ENCODE assay signal across 8 cellular contexts in genomic region chr3:52721002-52721741, GRCh38. TPM values are rescaled to one million over a fixed set of nuclear protein-coding genes. Genes with fewer than 3 reads are reported as not detected.
DNase-seq lines count a peak whose midpoint lies in the region; ATAC-seq and TF ChIP-seq lines count a peak whose summit lies in the region.

No MANE protein-coding gene starts in this region.

- intact Hi-C loops in left ventricle myocardium superior (cut with micrococcal nuclease) (no loop called here), right cardiac atrium (cut with DNase I) (no loop called here)

- DNase-seq in left ventricle myocardium superior (no peak), right cardiac atrium (no peak), cardiac fibroblast (ENCODE audit: low read depth in 2 of 2) (peak; percentile 13), upper lobe of left lung (no peak), HK-2 (ENCODE audit: unreplicated experiment) (no peak), MG63 (no peak), NCI-H524 treated with DMSO at 0.1 percent for 48 hours (lab: John Stamatoyannopoulos, UW) (no peak)

- no peak for TF ChIP-seq POLR2A in upper lobe of left lung (IDR thresholded peaks at IDR 0.05)

- no peaks in the 10 kb centered on the region for H4K20me1 ChIP-seq in Loucy (ENCODE audit: insufficient read depth, low read length, poor library complexity, severe bottlenecking)

- H3K4me1 ChIP-seq in right cardiac atrium (ENCODE audit: control insufficient read depth, insufficient read depth, low read length) (no peaks in the 10 kb centered on the region), Loucy (ENCODE audit: insufficient read depth, low read length, poor library complexity, severe bottlenecking) (peaks cover 23% of the 10 kb centered on the region), upper lobe of left lung (peaks cover 0 to 17% (median 13%) of the 10 kb centered on the region in 4 donors)

- H3K27ac ChIP-seq in right cardiac atrium (ENCODE audit: low read length) (no peak overlapping the region), upper lobe of left lung (peak overlapping the region in 1 of 4 donors; percentile 13)

- TF ChIP-seq CTCF in Loucy (conservative IDR thresholded peaks at IDR 0.05; ENCODE audit: low read length) (no peak), cardiac fibroblast (IDR thresholded peaks at IDR 0.05; ENCODE audit: low read depth, low read length) (no peak), upper lobe of left lung (IDR thresholded peaks at IDR 0.05) (no peak)

- peak; percentile 33 for ATAC-seq in left ventricle myocardium superior
- no peak for ATAC-seq in right cardiac atrium
- peak; percentile 58 to 66 for ATAC-seq in upper lobe of left lung (ENCODE audit: low FRiP score in 2 of 2)

- H3F3A ChIP-seq in Loucy (ENCODE audit: low read depth), result peaks cover 8% of the 10 kb centered on the region

- no peak overlapping the region for H2AFZ ChIP-seq in Loucy (ENCODE audit: low read length)

- H3K36me3 ChIP-seq in Loucy (ENCODE audit: insufficient read depth, low read length) (no peaks in the 10 kb centered on the region), upper lobe of left lung (peaks cover 0 to 3% (median 0%) of the 10 kb centered on the region in 4 donors), MG63 (0 out of 2 replicates have a peak, but pooled peaks cover 2% of the 10 kb centered on the region)

- TF ChIP-seq EP300 in upper lobe of left lung (IDR thresholded peaks at IDR 0.05), result no peak

- no peaks in the 10 kb centered on the region for H3K9me2 ChIP-seq in Loucy (replicated peaks; ENCODE audit: low read depth, low read length)

- no peak overlapping the region for H3K4me3 ChIP-seq in right cardiac atrium (ENCODE audit: low read length)
- no peak overlapping the region for H3K4me3 ChIP-seq in Loucy (ENCODE audit: low read length, poor library complexity, severe bottlenecking)
- H3K4me3 ChIP-seq in cardiac fibroblast (replicated peaks in 1 of 2; ENCODE audit: low read depth in 2 of 2, low read length in 2 of 2), result no peak overlapping the region
- no peak overlapping the region for H3K4me3 ChIP-seq in upper lobe of left lung
- no peak overlapping the region for H3K4me3 ChIP-seq in MG63

- H3K4me2 ChIP-seq in Loucy (ENCODE audit: low read depth, low read length, poor library complexity, severe bottlenecking), result peak overlapping the region; percentile 62

- WGBS in right cardiac atrium, result 88% methylated on average over 6 of the region's 6 CpGs
- WGBS in upper lobe of left lung, 2 donors, result 66% methylated on average over 6 of the region's 6 CpGs

- H3K27me3 ChIP-seq in right cardiac atrium (ENCODE audit: control insufficient read depth, insufficient read depth), result no peaks in the 10 kb centered on the region
- no peaks in the 10 kb centered on the region for H3K27me3 ChIP-seq in Loucy (ENCODE audit: insufficient read depth, low read length, poor library complexity, severe bottlenecking)
- H3K27me3 ChIP-seq in upper lobe of left lung, result no peaks in the 10 kb centered on the region
- H3K27me3 ChIP-seq in MG63, result no peaks in the 10 kb centered on the region

- no peaks in the 10 kb centered on the region for H3K9me3 ChIP-seq in right cardiac atrium (ENCODE audit: control insufficient read depth, low read length)
- H3K9me3 ChIP-seq in Loucy (ENCODE audit: insufficient read depth, low read depth, low read length), result no peaks in the 10 kb centered on the region; the same call in 1 of the 2 replicates
- H3K9me3 ChIP-seq in upper lobe of left lung, result no peaks in the 10 kb centered on the region
- no peaks in the 10 kb centered on the region for H3K9me3 ChIP-seq in MG63

- H3K79me2 ChIP-seq in Loucy (ENCODE audit: insufficient read depth, low read length), result no peaks in the 10 kb centered on the region

- peak overlapping the region; percentile 29 for H3K9ac ChIP-seq in Loucy (ENCODE audit: low read depth, low read length, poor library complexity, severe bottlenecking)

RNA-seq across cellular contexts. Expression of gene SPCS1, which starts 15.3 kb away (rescaled TPM):
- total RNA-seq in left ventricle myocardium superior, result 84.1 TPM
- total RNA-seq in right cardiac atrium, result 10 to 100 TPM; 78.9 to 81.8 (median 79.9) TPM
- 132 TPM for polyA plus RNA-seq in right cardiac atrium
- 10 to 100 TPM; 13.6 to 92.4 (median 77.6) TPM for total RNA-seq in upper lobe of left lung
- 63.1 and 72.5 TPM in 2 replicates for total RNA-seq in MG63 (2014; rRNA removed; shearing (Covaris generic); ENCODE audit: low replicate concordance)

RNA-seq across cellular contexts. Expression of gene GLT8D1, which starts 15.6 kb away (rescaled TPM):
- total RNA-seq in left ventricle myocardium superior (27.4 TPM), right cardiac atrium (10 to 100 TPM; 35.6 to 41.8 (median 41.0) TPM), upper lobe of left lung (10 to 100 TPM; 29.3 to 70.2 (median 38.6) TPM)
- polyA plus RNA-seq in right cardiac atrium, result 32.9 TPM
- 43.1 and 56.1 TPM in 2 replicates for total RNA-seq in MG63 (2014; rRNA removed; shearing (Covaris generic); ENCODE audit: low replicate concordance)

RNA-seq across cellular contexts. Expression of gene GNL3, which starts 35.3 kb away (rescaled TPM):
- total RNA-seq in left ventricle myocardium superior (27.8 TPM), right cardiac atrium (10 to 100 TPM; 25.2 to 43.9 (median 29.1) TPM), upper lobe of left lung (10 to 100 TPM; 12.0 to 93.3 (median 44.1) TPM)
- polyA plus RNA-seq in right cardiac atrium, result 27.7 TPM
- 127 and 226 TPM in 2 replicates for total RNA-seq in MG63 (2014; rRNA removed; shearing (Covaris generic); ENCODE audit: low replicate concordance)

RNA-seq across cellular contexts. Expression of gene PBRM1, which starts 35.5 kb away (rescaled TPM):
- total RNA-seq in left ventricle myocardium superior (55.0 TPM), right cardiac atrium (10 to 100 TPM; 51.4 to 56.8 (median 55.6) TPM), upper lobe of left lung (100 to 1,000 TPM in 1 of 6 donors, 10 to 100 TPM in 5; 60.9 to 151 (median 81.6) TPM)
- 10.0 TPM for polyA plus RNA-seq in right cardiac atrium
- 16.2 and 21.3 TPM in 2 replicates for total RNA-seq in MG63 (2014; rRNA removed; shearing (Covaris generic); ENCODE audit: low replicate concordance)

RNA-seq across cellular contexts. Expression of gene NEK4, which starts 49.6 kb away (rescaled TPM):
- 21.3 TPM for total RNA-seq in left ventricle myocardium superior
- 10 to 100 TPM; 16.4 to 18.2 (median 17.5) TPM for total RNA-seq in right cardiac atrium
- 4.5 TPM for polyA plus RNA-seq in right cardiac atrium
- total RNA-seq in upper lobe of left lung, result 10 to 100 TPM; 17.8 to 28.6 (median 24.2) TPM
- 13.5 and 14.6 TPM in 2 replicates for total RNA-seq in MG63 (2014; rRNA removed; shearing (Covaris generic); ENCODE audit: low replicate concordance)

Comparison
In these comparisons a context has a peak if more than half of its experiments do, and no peak if none do; other contexts are left out.
1. ATAC-seq: peak in left ventricle myocardium superior (single experiment) and upper lobe of left lung (2 of 2); none in right cardiac atrium (0 of 2).
2. DNase-seq: peak in cardiac fibroblast (2 of 2); none in left ventricle myocardium superior (single experiment), right cardiac atrium (0 of 3), upper lobe of left lung (0 of 2), HK-2 (single experiment), MG63 (single experiment) and NCI-H524 treated with DMSO at 0.1 percent for 48 hours (single experiment).